ENCODE assay signal across 7 cellular contexts in genomic region chr10:91799580-91799975, GRCh38. TPM values are rescaled to one million over a fixed set of nuclear protein-coding genes. Genes with fewer than 3 reads are reported as not detected.
DNase-seq lines count a peak whose midpoint lies in the region; TF ChIP-seq lines count a peak whose summit lies in the region.

No MANE protein-coding gene starts in this region.

- 16% methylated on average over 4 of the region's 4 CpGs for WGBS in hepatocyte (ENCODE audit: low lambda C conversion rate, missing lambda C conversion rate)
- 13% methylated on average over 4 of the region's 4 CpGs for WGBS in smooth muscle cell (ENCODE audit: low lambda C conversion rate)

- POLR2A ChIA-PET in GM10248 (lab: Yijun Ruan, JAX) = no interaction called here

- peaks cover 65% of the 10 kb centered on the region for H3K79me2 ChIP-seq in hepatocyte
- H3K79me2 ChIP-seq in smooth muscle cell (ENCODE audit: low read depth) = peaks cover 63% of the 10 kb centered on the region

- peak overlapping the region; percentile 74 for H3K4me2 ChIP-seq in hepatocyte
- peak overlapping the region; percentile 100 for H3K4me2 ChIP-seq in smooth muscle cell

- H3K9me3 ChIP-seq in WERI-Rb-1 (ENCODE audit: severe bottlenecking) (no peaks in the 10 kb centered on the region), hepatocyte (ENCODE audit: low read depth) (no peaks in the 10 kb centered on the region), smooth muscle cell (replicated peaks; ENCODE audit: low read depth) (no peaks in the 10 kb centered on the region)

- DNase-seq in HFF-Myc (ENCODE audit: extremely low read depth, low read depth) = no peak
- no peak for DNase-seq in WERI-Rb-1
- DNase-seq in hepatocyte (ENCODE audit: low spot score) = peak; percentile 30
- no peak for DNase-seq in smooth muscle cell (lab: John Stamatoyannopoulos, UW; ENCODE audit: unreplicated experiment)
- DNase-seq in NCI-H146 treated with DMSO at 0.1 percent for 48 hours (lab: John Stamatoyannopoulos, UW; ENCODE audit: unreplicated experiment) = no peak
- DNase-seq in GM10248 (ENCODE audit: extremely low spot score) = no peak
- no peak for DNase-seq in stimulated activated CD4-positive, alpha-beta T cell treated with anti-CD3 and anti-CD28 coated beads, Interleukin-4, amount 100 ng/mL, for 24 hours

- H3K4me3 ChIP-seq in HFF-Myc (replicated peaks; ENCODE audit: low read depth, low read length) (peak overlapping the region; percentile 93), WERI-Rb-1 (ENCODE audit: low read depth, low read length) (peak overlapping the region; percentile 75), hepatocyte (peak overlapping the region; percentile 98), smooth muscle cell (peak overlapping the region; percentile 87)

- H3K27me3 ChIP-seq in WERI-Rb-1 (ENCODE audit: insufficient read depth, low read depth, severe bottlenecking) (no peaks in the 10 kb centered on the region), hepatocyte (no peaks in the 10 kb centered on the region), smooth muscle cell (ENCODE audit: low read depth) (no peaks in the 10 kb centered on the region)

- H3K4me1 ChIP-seq in hepatocyte (ENCODE audit: insufficient read depth) = peaks cover 30% of the 10 kb centered on the region
- peaks cover 38% of the 10 kb centered on the region for H3K4me1 ChIP-seq in smooth muscle cell (ENCODE audit: low read depth)

- no peak overlapping the region for H3K27ac ChIP-seq in WERI-Rb-1
- peak overlapping the region; percentile 95 for H3K27ac ChIP-seq in hepatocyte
- H3K27ac ChIP-seq in smooth muscle cell (ENCODE audit: low read depth) = peak overlapping the region; percentile 84

- H3F3A ChIP-seq in smooth muscle cell (ENCODE audit: low read depth) = no peaks in the 10 kb centered on the region

- H2AFZ ChIP-seq in hepatocyte (peak overlapping the region; percentile 62), smooth muscle cell (ENCODE audit: low read depth) (peak overlapping the region; percentile 93)

- H4K20me1 ChIP-seq in hepatocyte (ENCODE audit: insufficient read depth, poor library complexity, severe bottlenecking) (peaks cover 48% of the 10 kb centered on the region), smooth muscle cell (ENCODE audit: low read depth) (peaks cover 58% of the 10 kb centered on the region)

- TF ChIP-seq CTCF in HFF-Myc (IDR thresholded peaks at IDR 0.05; ENCODE audit: low read depth, low read length, missing control alignments) (no peak), WERI-Rb-1 (IDR thresholded peaks at IDR 0.05; ENCODE audit: low read depth, low read length) (no peak), hepatocyte (IDR thresholded peaks at IDR 0.05; ENCODE audit: poor library complexity) (no peak), smooth muscle cell (IDR thresholded peaks at IDR 0.05; ENCODE audit: borderline replicate concordance, insufficient read depth, poor library complexity, severe bottlenecking) (no peak), GM10248 (IDR thresholded peaks at IDR 0.05; ENCODE audit: control extremely low read depth, extremely low read depth, low read depth, missing control alignments) (no peak)

- no peaks in the 10 kb centered on the region for H3K9me2 ChIP-seq in hepatocyte (replicated peaks; ENCODE audit: insufficient read depth)

- H3K36me3 ChIP-seq in WERI-Rb-1 (peaks cover 49% of the 10 kb centered on the region), hepatocyte (replicated peaks; ENCODE audit: insufficient read depth, low read depth) (no peaks in the 10 kb centered on the region), smooth muscle cell (ENCODE audit: low read depth) (no peaks in the 10 kb centered on the region)

- peak overlapping the region; percentile 91 for H3K9ac ChIP-seq in smooth muscle cell (ENCODE audit: low read depth)

- CTCF ChIA-PET in GM10248 (lab: Yijun Ruan, JAX) = interaction anchor here (1.0 kb wide), 1 partner anchor 18 kb away, joined by 3 read pairs; no protein-coding TSS in a partner anchor

RNA-seq across cellular contexts. Expression of gene TNKS2, which starts 1.4 kb away (rescaled TPM):
- total RNA-seq in hepatocyte = 33.8 and 40.4 TPM in 2 replicates
- polyA plus RNA-seq in hepatocyte = 11.9 and 14.7 TPM in 2 replicates
- total RNA-seq in smooth muscle cell = 44.5 and 45.6 TPM in 2 replicates
- polyA plus RNA-seq in smooth muscle cell = 12.1 and 16.2 TPM in 2 replicates
